8 cellular contexts compared by ENCODE assay signal in the genomic region with DNA sequence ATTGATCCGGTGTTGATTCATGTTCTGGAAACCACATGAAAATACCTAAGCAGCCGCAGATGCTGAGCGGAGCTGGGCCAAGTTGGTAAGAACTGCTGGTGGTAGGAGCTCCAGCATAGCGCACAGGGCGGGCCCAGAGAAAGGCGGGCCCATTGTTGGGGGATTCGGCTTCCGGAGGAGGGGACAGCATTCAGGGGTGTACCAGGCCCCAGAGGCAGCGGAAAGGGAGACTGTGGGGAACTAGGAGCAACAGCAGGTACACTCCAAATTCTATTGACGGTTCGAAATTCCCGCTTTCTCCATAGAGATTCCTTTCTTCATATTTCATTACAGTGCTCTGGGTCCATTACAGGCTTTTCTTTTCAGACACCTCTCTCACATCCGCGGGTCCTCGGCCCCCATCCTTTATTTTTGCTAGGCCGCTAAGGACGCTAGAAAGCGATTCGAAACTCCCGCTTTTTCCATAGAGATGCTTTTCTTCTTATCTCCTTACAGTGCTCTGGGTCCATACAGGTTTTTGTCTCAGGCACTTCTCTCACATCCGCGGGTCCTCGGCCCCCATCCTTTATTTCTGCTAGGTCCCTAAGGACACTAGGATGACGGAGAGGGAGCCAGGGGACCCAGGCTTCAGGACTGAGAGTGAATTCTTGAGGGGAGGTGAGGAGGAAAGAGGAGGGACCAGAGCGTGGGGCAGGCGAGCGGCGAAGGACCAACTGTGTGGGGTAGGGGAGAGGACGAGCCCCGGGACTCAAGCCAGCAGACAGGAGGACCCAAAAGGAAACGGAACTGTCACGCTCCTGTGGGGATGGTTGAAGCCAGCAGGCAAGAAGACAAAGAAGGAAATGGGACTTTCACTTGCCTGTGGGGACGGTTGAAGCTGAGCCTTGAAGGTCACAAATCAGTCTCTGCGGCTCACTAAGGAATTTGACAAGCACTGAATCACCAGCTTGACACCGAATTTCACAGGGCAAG. TPM values are rescaled to one million over a fixed set of nuclear protein-coding genes. Genes with fewer than 3 reads are reported as not detected.
DNase-seq lines count a peak whose midpoint lies in the region; ATAC-seq lines count a peak whose summit lies in the region.

A gene with protein sequence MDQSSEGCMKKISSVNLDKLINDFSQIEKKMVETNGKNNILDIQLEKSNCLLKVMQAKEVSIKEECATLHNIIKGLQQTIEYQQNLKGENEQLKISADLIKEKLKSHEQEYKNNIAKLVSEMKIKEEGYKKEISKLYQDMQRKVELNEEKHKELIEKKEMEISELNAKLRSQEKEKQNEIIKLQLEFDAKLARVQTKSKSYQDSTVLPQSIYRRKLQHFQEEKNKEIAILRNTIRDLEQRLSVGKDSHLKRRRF (plus strand): TSS at position 189 of the 972 bp plus-strand sequence. CDS start 2,304 bp downstream, outside the sequence.

- peak within 1 kb of the TSS in 3 of 10 experiments; percentile 13 to 30 (median 21); a peak in 2 of 20 replicates for H3K4me3 ChIP-seq in BLaER1 treated with 17β-estradiol and CSF1 and Interleukin-3, amounts not matched to agents 10 nM and 100 nM
- H3K4me3 ChIP-seq in skeletal muscle cell (ENCODE audit: low read depth, low read length): peak within 1 kb of the TSS; percentile 46

- H3K4me1 Mint-ChIP-seq in activated T-helper 1 cell treated with anti-CD3 and anti-CD28 coated beads, Interleukin-12 subunit alpha, Interleukin-12 subunit beta, Interleukin-2, Interleukin-4 antibody, amounts not matched to agents 30 ng/mL and 10 ng/mL and 1 ng/mL, durations not matched to agents 14 hours and 24 hours and 36 hours (ENCODE audit: low read depth): peaks cover 10% of the 10 kb centered on the region

- no peak within 1 kb of the TSS; a peak in 1 of 22 replicates for H3K9ac ChIP-seq in BLaER1 treated with 17β-estradiol and CSF1 and Interleukin-3, amounts not matched to agents 10 nM and 100 nM

- H3K9me3 ChIP-seq in BLaER1 treated with 17β-estradiol and CSF1 and Interleukin-3, amounts not matched to agents 10 nM and 100 nM (replicated peaks in 1 of 11): peaks cover 0 to 7% (median 0%) of the 10 kb centered on the region in 11 experiments; a peak in 6 of 22 replicates

- peak within 1 kb of the TSS in 4 of 11 experiments; percentile 11 to 56 (median 32); a peak in 3 of 22 replicates for H3K27ac ChIP-seq in BLaER1 treated with 17β-estradiol and CSF1 and Interleukin-3, amounts not matched to agents 10 nM and 100 nM

- peaks cover 7 to 21% (median 10%) of the 10 kb centered on the region in 10 experiments for H3K4me1 ChIP-seq in BLaER1 treated with 17β-estradiol and CSF1 and Interleukin-3, amounts not matched to agents 10 nM and 100 nM

- intact Hi-C loops in activated T-helper 1 cell treated with anti-CD3 and anti-CD28 coated beads, Interleukin-12 subunit alpha, Interleukin-12 subunit beta, Interleukin-2, Interleukin-4 antibody, amounts not matched to agents 30 ng/mL and 10 ng/mL and 1 ng/mL, durations not matched to agents 14 hours and 24 hours and 36 hours (cut with micrococcal nuclease): no loop called here
- intact Hi-C loops in head of caudate nucleus (cut with DNase I): no loop called here

- no peaks in the 10 kb centered on the region for H3K36me3 ChIP-seq in BLaER1 treated with 17β-estradiol and CSF1 and Interleukin-3, amounts not matched to agents 10 nM and 100 nM

- peak; percentile 66 for DNase-seq in NCI-H146 treated with DMSO at 0.1 percent for 48 hours (lab: John Stamatoyannopoulos, UW; ENCODE audit: unreplicated experiment)
- DNase-seq in activated T-helper 1 cell treated with anti-CD3 and anti-CD28 coated beads, Interleukin-12 subunit alpha, Interleukin-12 subunit beta, Interleukin-2, Interleukin-4 antibody, amounts not matched to agents 30 ng/mL and 10 ng/mL and 1 ng/mL, durations not matched to agents 14 hours and 24 hours and 36 hours (ENCODE audit: low spot score): peak; percentile 36
- DNase-seq in head of caudate nucleus: peak in 41 of 42 donors; percentile 12 to 71 (median 42)
- no peak for DNase-seq in skeletal muscle cell (ENCODE audit: low read depth)
- DNase-seq in NCI-H1105 treated with DMSO at 0.1 percent for 48 hours (lab: John Stamatoyannopoulos, UW): no peak
- DNase-seq in NCI-H82 (lab: John Stamatoyannopoulos, UW): no peak

- H3K4me3 Mint-ChIP-seq in activated T-helper 1 cell treated with anti-CD3 and anti-CD28 coated beads, Interleukin-12 subunit alpha, Interleukin-12 subunit beta, Interleukin-2, Interleukin-4 antibody, amounts not matched to agents 30 ng/mL and 10 ng/mL and 1 ng/mL, durations not matched to agents 14 hours and 24 hours and 36 hours: peak within 1 kb of the TSS; percentile 79

- ATAC-seq in GM21529 (IDR thresholded peaks at IDR 0.05; ENCODE audit: unreplicated experiment): peak; percentile 85

- H3K4me2 ChIP-seq in BLaER1 treated with 17β-estradiol and CSF1 and Interleukin-3, amounts not matched to agents 10 nM and 100 nM: peak within 1 kb of the TSS; percentile 36 to 73 (median 57)

- H3K9me3 Mint-ChIP-seq in activated T-helper 1 cell treated with anti-CD3 and anti-CD28 coated beads, Interleukin-12 subunit alpha, Interleukin-12 subunit beta, Interleukin-2, Interleukin-4 antibody, amounts not matched to agents 30 ng/mL and 10 ng/mL and 1 ng/mL, durations not matched to agents 14 hours and 24 hours and 36 hours: no peaks in the 10 kb centered on the region

- H3K36me3 Mint-ChIP-seq in activated T-helper 1 cell treated with anti-CD3 and anti-CD28 coated beads, Interleukin-12 subunit alpha, Interleukin-12 subunit beta, Interleukin-2, Interleukin-4 antibody, amounts not matched to agents 30 ng/mL and 10 ng/mL and 1 ng/mL, durations not matched to agents 14 hours and 24 hours and 36 hours (ENCODE audit: low read depth): no peaks in the 10 kb centered on the region

- H4K20me1 ChIP-seq in BLaER1 treated with 17β-estradiol and CSF1 and Interleukin-3, amounts not matched to agents 10 nM and 100 nM: no peaks in the 10 kb centered on the region

- H3K27me3 ChIP-seq in BLaER1 treated with 17β-estradiol and CSF1 and Interleukin-3, amounts not matched to agents 10 nM and 100 nM: no peaks in the 10 kb centered on the region

- peaks cover 13% of the 10 kb centered on the region for H3K27me3 Mint-ChIP-seq in activated T-helper 1 cell treated with anti-CD3 and anti-CD28 coated beads, Interleukin-12 subunit alpha, Interleukin-12 subunit beta, Interleukin-2, Interleukin-4 antibody, amounts not matched to agents 30 ng/mL and 10 ng/mL and 1 ng/mL, durations not matched to agents 14 hours and 24 hours and 36 hours (ENCODE audit: insufficient read depth)

- no peak within 1 kb of the TSS for H3K27ac Mint-ChIP-seq in activated T-helper 1 cell treated with anti-CD3 and anti-CD28 coated beads, Interleukin-12 subunit alpha, Interleukin-12 subunit beta, Interleukin-2, Interleukin-4 antibody, amounts not matched to agents 30 ng/mL and 10 ng/mL and 1 ng/mL, durations not matched to agents 14 hours and 24 hours and 36 hours

RNA-seq across cellular contexts. Expression of the gene that starts here (rescaled TPM):
- 4.3 and 4.9 TPM in 2 replicates for total RNA-seq in activated T-helper 1 cell treated with anti-CD3 and anti-CD28 coated beads, Interleukin-12 subunit alpha, Interleukin-12 subunit beta, Interleukin-2, Interleukin-4 antibody, amounts not matched to agents 30 ng/mL and 10 ng/mL and 1 ng/mL, durations not matched to agents 14 hours and 24 hours and 36 hours

Comparison
In these comparisons a context has a peak if more than half of its experiments do, and no peak if none do; other contexts are left out.
1. DNase-seq: peak in NCI-H146 treated with DMSO at 0.1 percent for 48 hours (single experiment), activated T-helper 1 cell treated with anti-CD3 and anti-CD28 coated beads, Interleukin-12 subunit alpha, Interleukin-12 subunit beta, Interleukin-2, Interleukin-4 antibody, amounts not matched to agents 30 ng/mL and 10 ng/mL and 1 ng/mL, durations not matched to agents 14 hours and 24 hours and 36 hours (single experiment) and head of caudate nucleus (41 of 42); none in skeletal muscle cell (single experiment), NCI-H1105 treated with DMSO at 0.1 percent for 48 hours (single experiment) and NCI-H82 (single experiment).